Comparison of ENCODE assay signal across 21 cellular contexts in the genomic region with DNA sequence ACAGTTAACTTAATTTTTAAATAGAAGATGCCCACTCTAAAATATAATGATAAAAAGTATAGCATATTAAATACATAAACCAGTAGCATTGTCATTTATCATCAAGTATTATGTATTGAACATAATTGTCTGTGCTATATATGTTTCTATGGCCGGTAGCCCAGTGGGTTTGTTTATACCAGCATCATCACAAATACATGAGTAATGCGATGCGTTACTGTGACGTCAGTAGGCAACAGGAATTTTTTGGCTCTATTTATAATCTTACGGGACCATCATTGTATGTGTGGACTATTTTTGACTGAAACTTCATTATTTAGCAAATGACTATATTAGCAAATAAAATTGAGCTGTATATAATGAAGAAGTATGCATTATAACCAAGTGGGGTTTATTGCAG.
"Had no signal": no experiment of that assay in that cellular context is flagged by ENCODE, and none has a peak within 500 bp of the region (broad histone marks: within the 10 kb centered on the region; RNA-seq: fewer than 3 reads in every experiment).

No MANE protein-coding gene starts in this region.

- ATAC-seq: effector memory CD8-positive, alpha-beta T cell; left lobe of liver; mucosa of descending colon; naive thymus-derived CD8-positive, alpha-beta T cell had no signal

- H3K4me2 ChIP-seq: hepatocyte had no signal

- DNase-seq: cortex of kidney; effector memory CD8-positive, alpha-beta T cell; foreskin melanocyte; head of caudate nucleus; mammary epithelial cell; mucosa of descending colon; naive thymus-derived CD8-positive, alpha-beta T cell; stimulated activated CD4-positive, alpha-beta T cell treated with anti-CD3 and anti-CD28 coated beads, Interleukin-12 subunit alpha, Interleukin-12 subunit beta, amount 100 ng/mL, for 4 hours; stimulated activated naive CD4-positive, alpha-beta T cell; stomach; substantia nigra; transverse colon had no signal

- H3K27ac ChIP-seq: epithelial cell of prostate, hepatocyte, neutrophil, right atrium auricular region, skin epidermis, thoracic aorta, transverse colon had no signal

- H3K4me1 ChIP-seq: right atrium auricular region had no signal

- H3K9me3 ChIP-seq: esophagus muscularis mucosa, mucosa of descending colon, neutrophil, right atrium auricular region, sigmoid colon, stomach, thoracic aorta, transverse colon had no signal

- H3K36me3 ChIP-seq: neutrophil, right atrium auricular region, thoracic aorta had no signal

- H3K27me3 ChIP-seq: esophagus muscularis mucosa, hepatocyte, neutrophil, right atrium auricular region, sigmoid colon, stomach, transverse colon had no signal

- H2AFZ ChIP-seq: hepatocyte had no signal

- H3K4me3 ChIP-seq: esophagus muscularis mucosa, hepatocyte, mucosa of descending colon, right atrium auricular region, sigmoid colon, skin epidermis, stomach, thoracic aorta, transverse colon had no signal
